25 cellular contexts compared by ENCODE assay signal in genomic region chr14:75781096-75781495, GRCh38.
"Had no signal": no experiment of that assay in that cellular context is flagged by ENCODE, and none has a peak within 500 bp of the region (broad histone marks: within the 10 kb centered on the region; RNA-seq: fewer than 3 reads in every experiment).

No MANE protein-coding gene starts in this region.

- H3K4me3 ChIP-seq: coronary artery, dorsolateral prefrontal cortex, esophagus squamous epithelium, gastrocnemius medialis, heart right ventricle, left lung, lower lobe of right lung, mucosa of descending colon had no signal

- H3K27ac Mint-ChIP-seq: mesothelial cell of epicardium had no signal

- H3K4me3 Mint-ChIP-seq: mesothelial cell of epicardium; naive B cell; naive thymus-derived CD8-positive, alpha-beta T cell had no signal

- H3K36me3 ChIP-seq: gastrocnemius medialis had no signal

- DNase-seq: dermis blood vessel endothelial cell; dorsolateral prefrontal cortex; effector CD4-positive, alpha-beta T cell; effector memory CD4-positive, alpha-beta T cell; erythroblast; esophagus squamous epithelium; foreskin fibroblast; foreskin melanocyte; gastrocnemius medialis; glutamatergic neuron; head of caudate nucleus; heart right ventricle; hippocampal formation; left cardiac atrium; left lung; left ventricle myocardium superior; lower lobe of right lung; mesenchymal stem cell; mucosa of descending colon; naive B cell; naive thymus-derived CD8-positive, alpha-beta T cell had no signal

- H3K4me1 ChIP-seq: esophagus squamous epithelium, left lung, lower lobe of right lung had no signal

- H3K9me3 ChIP-seq: esophagus squamous epithelium, gastrocnemius medialis, left lung, lower lobe of right lung, mucosa of descending colon had no signal

- H3K4me1 Mint-ChIP-seq: naive B cell had no signal

- H3K27me3 ChIP-seq: dorsolateral prefrontal cortex, esophagus squamous epithelium, gastrocnemius medialis, heart right ventricle, left lung had no signal

- H3K27ac ChIP-seq: coronary artery, dorsolateral prefrontal cortex, epithelial cell of prostate, esophagus squamous epithelium, gastrocnemius medialis, heart right ventricle, left lung, lower lobe of right lung had no signal

- H3K27me3 Mint-ChIP-seq: naive B cell; naive thymus-derived CD8-positive, alpha-beta T cell had no signal

- ATAC-seq: esophagus mucosa; gastrocnemius medialis; heart right ventricle; left cardiac atrium; left lung; left ventricle myocardium superior; lower lobe of right lung; mucosa of descending colon; naive thymus-derived CD8-positive, alpha-beta T cell had no signal
